ENCODE assay signal across 9 cellular contexts in the genomic region with DNA sequence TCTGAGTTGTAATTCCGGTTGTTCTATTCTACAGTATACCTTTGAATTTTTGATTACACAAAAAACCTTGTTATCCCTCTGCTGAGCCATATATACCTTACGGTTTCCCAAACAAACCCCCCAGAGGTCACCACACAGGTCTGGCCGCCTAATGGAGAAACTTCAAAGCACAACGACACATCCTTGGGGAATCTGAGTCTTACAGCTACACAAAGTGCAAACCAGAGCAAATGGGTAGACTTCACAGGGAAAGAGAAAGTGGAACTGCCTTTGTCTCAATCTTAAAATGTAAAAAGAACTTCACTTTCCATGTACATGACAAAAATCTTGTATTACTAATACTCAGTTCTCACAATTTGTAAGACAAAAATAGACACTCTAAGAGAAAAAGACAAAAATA. TPM values are rescaled to one million over a fixed set of nuclear protein-coding genes. Genes with fewer than 3 reads are reported as not detected.
DNase-seq lines count a peak whose midpoint lies in the region; ATAC-seq, FAIRE-seq and TF ChIP-seq lines count a peak whose summit lies in the region.
"Had no signal": no experiment of that assay in that cellular context is flagged by ENCODE, and none has a peak within 500 bp of the region (broad histone marks: within the 10 kb centered on the region; RNA-seq: fewer than 3 reads in every experiment).

No MANE protein-coding gene starts in this region.

- in situ Hi-C loops in GM13976 (cut with MboI; ENCODE audit: low sequenced_read_pairs, unreplicated experiment), result no loop called here

- H3K27ac ChIP-seq in gastroesophageal sphincter (peak overlapping the region; percentile 30 to 99 (median 84)), spleen (peak overlapping the region in 6 of 8 donors; percentile 14 to 29 (median 24))

- H3K9me3 ChIP-seq in gastroesophageal sphincter, result no peaks in the 10 kb centered on the region
- no peaks in the 10 kb centered on the region for H3K9me3 ChIP-seq in spleen

- peaks cover 2% of the 10 kb centered on the region for H3K27me3 Mint-ChIP-seq in activated B cell treated with CpG ODN at 0.5 μM for 24 hours

- POLR2A ChIA-PET in activated B cell treated with CpG ODN at 0.5 μM for 24 hours (lab: Charles Lee), result no interaction called here

- H3K27me3 ChIP-seq in gastroesophageal sphincter, result no peaks in the 10 kb centered on the region
- no peaks in the 10 kb centered on the region for H3K27me3 ChIP-seq in spleen (replicated peaks in 1 of 7)

- H3K4me3 ChIP-seq in gastroesophageal sphincter, result peak overlapping the region; percentile 82 to 89
- H3K4me3 ChIP-seq in spleen, result peak overlapping the region in 2 of 8 donors; percentile 78 to 94

- DNase-seq in GM12891 (ENCODE audit: insufficient read length, low spot score) (no peak), activated B cell treated with CpG ODN at 0.5 μM for 24 hours (no peak), spleen (no peak), KG1 (lab: John Stamatoyannopoulos, UW) (no peak), GM13976 (ENCODE audit: low spot score) (no peak)
- DNase-seq: activated CD4-positive, CD25-positive, alpha-beta regulatory T cell treated with anti-CD3 and anti-CD28 coated beads, Interleukin-2, amount 50 U/mL, for 72 hours had no signal

- H3K4me1 Mint-ChIP-seq in activated B cell treated with CpG ODN at 0.5 μM for 24 hours, result peaks cover 43% of the 10 kb centered on the region

- peaks cover 4% of the 10 kb centered on the region for H3K36me3 Mint-ChIP-seq in activated B cell treated with CpG ODN at 0.5 μM for 24 hours (ENCODE audit: low read depth)

- peaks cover 0 to 78% (median 28%) of the 10 kb centered on the region in 3 donors for H3K4me1 ChIP-seq in gastroesophageal sphincter
- peaks cover 18 to 72% (median 53%) of the 10 kb centered on the region in 6 donors for H3K4me1 ChIP-seq in spleen

- H3K4me3 Mint-ChIP-seq in activated B cell treated with CpG ODN at 0.5 μM for 24 hours, result peak overlapping the region; percentile 66

- ATAC-seq in activated B cell treated with CpG ODN at 0.5 μM for 24 hours (ENCODE audit: low read depth) (no peak), gastroesophageal sphincter (no peak), GM19463 (IDR thresholded peaks at IDR 0.05; ENCODE audit: unreplicated experiment) (no peak), HG02981 (IDR thresholded peaks at IDR 0.05; ENCODE audit: unreplicated experiment) (no peak)

- peak overlapping the region; percentile 41 for H3K27ac Mint-ChIP-seq in activated B cell treated with CpG ODN at 0.5 μM for 24 hours

- no peak for FAIRE-seq in GM12891 (lab: Jason Lieb, UNC)

- TF ChIP-seq CTCF in activated B cell treated with CpG ODN at 0.5 μM for 24 hours (IDR thresholded peaks at IDR 0.05) (no peak), gastroesophageal sphincter (IDR thresholded peaks at IDR 0.05) (no peak), spleen (IDR thresholded peaks at IDR 0.05 in 8 of 11, conservative IDR thresholded peaks at IDR 0.05 in 3 of 11) (no peak), GM13976 (IDR thresholded peaks at IDR 0.05; ENCODE audit: borderline replicate concordance, control extremely low read depth, extremely low read depth, insufficient read depth, missing control alignments) (no peak)

- TF ChIP-seq POLR2A in GM12891 (IDR thresholded peaks at IDR 0.05; ENCODE audit: low read depth, low read length) (no peak), gastroesophageal sphincter (IDR thresholded peaks at IDR 0.05) (no peak), spleen (IDR thresholded peaks at IDR 0.05) (no peak)

- no peaks in the 10 kb centered on the region for H3K9me3 Mint-ChIP-seq in activated B cell treated with CpG ODN at 0.5 μM for 24 hours

- WGBS in gastroesophageal sphincter (ENCODE audit: low coverage in 1 of 2), 2 donors, result 27 to 52% methylated on average over 4 of the region's 4 CpGs
- 63 to 77% (median 73%) methylated on average over 4 of the region's 4 CpGs for WGBS in spleen, 5 donors

- CTCF ChIA-PET in activated B cell treated with CpG ODN at 0.5 μM for 24 hours (lab: Charles Lee), result no interaction called here

- H3K36me3 ChIP-seq in gastroesophageal sphincter (no peaks in the 10 kb centered on the region), spleen (peaks cover 0 to 4% (median 0%) of the 10 kb centered on the region in 6 donors)

- no peak for TF ChIP-seq EP300 in gastroesophageal sphincter (IDR thresholded peaks at IDR 0.05)

- intact Hi-C loops in activated B cell treated with CpG ODN at 0.5 μM for 24 hours (cut with micrococcal nuclease) (loop anchor here (10.0 kb wide), 5 partner anchors 1254 to 1826 kb away; partner anchors contain the start of genes C16orf74, GSE1 and IL17C), spleen (cut with DNase I; ENCODE audit: low total_unique reads) (loop anchor here (5.0 to 10.0 kb wide), 2 partner anchors 64 to 384 kb away; partner anchors contain the start of genes C16orf95 and KLHDC4)

TF ChIP-seq in GM12891, 5 proteins besides CTCF, POLR2A, EP300 and RAD21:
- TF ChIP-seq PAX5 (IDR thresholded peaks at IDR 0.05; ENCODE audit: insufficient read depth, low read length, severe bottlenecking) (no peak), POLR2AphosphoS5 (IDR thresholded peaks at IDR 0.05; ENCODE audit: low read depth, low read length) (no peak), POU2F2 (IDR thresholded peaks at IDR 0.05; ENCODE audit: low read depth, low read length) (no peak), TAF1 (IDR thresholded peaks at IDR 0.05; ENCODE audit: low read depth, low read length) (no peak), SPI1 (IDR thresholded peaks at IDR 0.05; ENCODE audit: low read depth, low read length) (0 out of 2 replicates have a peak, but pooled peaks have one; percentile 39)

RNA-seq across cellular contexts. Expression of gene FBXO31, which starts 2.7 kb away (rescaled TPM):
- 15.3 TPM for polyA plus RNA-seq in GM12891 (2012; ENCODE audit: low read depth, missing spikeins)
- 26.0 and 27.1 TPM in 2 replicates for total RNA-seq in activated B cell treated with CpG ODN at 0.5 μM for 24 hours
- 100 to 1,000 TPM in 1 of 4 donors, 10 to 100 TPM in 3; 69.2 to 141 (median 85.1) TPM for total RNA-seq in gastroesophageal sphincter
- 10 to 100 TPM; 23.6 to 30.6 (median 27.2) TPM for total RNA-seq in spleen
- 10 to 100 TPM in 1 of 3 donors, 1 to 10 TPM in 2; 7.9 to 11.0 (median 9.7) TPM for polyA plus RNA-seq in spleen

RNA-seq across cellular contexts. Expression of gene MAP1LC3B, which starts 11.3 kb away (rescaled TPM):
- polyA plus RNA-seq in GM12891 (2012; ENCODE audit: low read depth, missing spikeins), result 31.3 TPM
- total RNA-seq in activated B cell treated with CpG ODN at 0.5 μM for 24 hours, result 52.9 and 53.9 TPM in 2 replicates
- 10 to 100 TPM; 53.9 to 64.8 (median 57.9) TPM for total RNA-seq in gastroesophageal sphincter
- 10 to 100 TPM; 47.6 to 71.4 (median 61.7) TPM for total RNA-seq in spleen
- polyA plus RNA-seq in spleen, result 10 to 100 TPM; 32.3 to 50.4 (median 46.5) TPM
